Comparison of ENCODE assay signal across 1 cellular context in genomic region chr14:94059998-94060397, GRCh38.
A peak's percentile ranks its signal among the peaks of the same experiment; 100 is the strongest.
TF ChIP-seq lines count a peak whose summit lies in the region.

No MANE protein-coding gene starts in this region.

TF ChIP-seq in HepG2, 621 proteins besides CTCF, POLR2A, EP300 and RAD21 (continued from another document and continues in another):
- TF ChIP-seq CEBPZ (IDR thresholded peaks at IDR 0.05; ENCODE audit: low read length): no peak
- TF ChIP-seq FOSL1 (CRISPR knock-in tag; IDR thresholded peaks at IDR 0.05; ENCODE audit: borderline replicate concordance): no peak
- no peak for TF ChIP-seq ZNF564 (CRISPR knock-in tag; IDR thresholded peaks at IDR 0.05)
- TF ChIP-seq HNF4A (CRISPR knock-in tag; IDR thresholded peaks at IDR 0.05): peak; percentile 45; the same call in 1 of the 2 replicates
- no peak for TF ChIP-seq PITX1 (CRISPR knock-in tag; IDR thresholded peaks at IDR 0.05)
- TF ChIP-seq KLF12 (CRISPR knock-in tag; IDR thresholded peaks at IDR 0.05; ENCODE audit: borderline replicate concordance): no peak
- 0 out of 2 replicates have a peak, but pooled peaks have one; percentile 40 for TF ChIP-seq DPF2 (CRISPR knock-in tag; IDR thresholded peaks at IDR 0.05; ENCODE audit: borderline replicate concordance, low read depth)
- no peak for TF ChIP-seq KDM5A (IDR thresholded peaks at IDR 0.05; ENCODE audit: borderline replicate concordance, low read length)
- no peak for TF ChIP-seq CSRNP1 (CRISPR knock-in tag; IDR thresholded peaks at IDR 0.05)
- no peak for TF ChIP-seq NPAS2 (CRISPR knock-in tag; IDR thresholded peaks at IDR 0.05; ENCODE audit: borderline replicate concordance)
- no peak for TF ChIP-seq ZNF260 (CRISPR knock-in tag; IDR thresholded peaks at IDR 0.05; ENCODE audit: borderline replicate concordance, low read depth)
- no peak for TF ChIP-seq MNT (IDR thresholded peaks at IDR 0.05)
- no peak for TF ChIP-seq ZNF124 (CRISPR knock-in tag; IDR thresholded peaks at IDR 0.05)
- no peak for TF ChIP-seq ZNF317 (CRISPR knock-in tag; IDR thresholded peaks at IDR 0.05)
- no peak for TF ChIP-seq FOXA1 (IDR thresholded peaks at IDR 0.05)
- TF ChIP-seq FOXA1 (CRISPR knock-in tag; IDR thresholded peaks at IDR 0.05): no peak
- no peak for TF ChIP-seq ZNF580 (CRISPR knock-in tag; IDR thresholded peaks at IDR 0.05; ENCODE audit: borderline replicate concordance, low read depth)
- TF ChIP-seq XRCC5 (optimal IDR thresholded peaks at IDR 0.05; ENCODE audit: low read length): no peak
- peak; percentile 71 for TF ChIP-seq SALL1 (CRISPR knock-in tag; IDR thresholded peaks at IDR 0.05)
- peak; percentile 32 for TF ChIP-seq ASH2L (IDR thresholded peaks at IDR 0.05; ENCODE audit: insufficient read length, low read depth, low read length)
- TF ChIP-seq RXRA (CRISPR knock-in tag; IDR thresholded peaks at IDR 0.05): peak; percentile 61; the same call in 1 of the 2 replicates
- no peak for TF ChIP-seq NFYC (CRISPR knock-in tag; IDR thresholded peaks at IDR 0.05)
- TF ChIP-seq HHEX (CRISPR knock-in tag; IDR thresholded peaks at IDR 0.05): no peak
- no peak for TF ChIP-seq KLF9 (CRISPR knock-in tag; IDR thresholded peaks at IDR 0.05; ENCODE audit: low read depth)
- peak; percentile 89; the same call in 1 of the 2 replicates for TF ChIP-seq THRA (CRISPR knock-in tag; IDR thresholded peaks at IDR 0.05; ENCODE audit: borderline replicate concordance)
- TF ChIP-seq ZNF609 (CRISPR knock-in tag; IDR thresholded peaks at IDR 0.05; ENCODE audit: borderline replicate concordance): no peak
- TF ChIP-seq RFX1 (IDR thresholded peaks at IDR 0.05): no peak
- no peak for TF ChIP-seq PHF21A (CRISPR knock-in tag; IDR thresholded peaks at IDR 0.05)
- TF ChIP-seq ZNF614 (CRISPR knock-in tag; IDR thresholded peaks at IDR 0.05; ENCODE audit: borderline replicate concordance): no peak
- TF ChIP-seq RELA (CRISPR knock-in tag; IDR thresholded peaks at IDR 0.05): no peak
- no peak for TF ChIP-seq ZNF33A (CRISPR knock-in tag; IDR thresholded peaks at IDR 0.05; ENCODE audit: borderline replicate concordance)
- peak; percentile 37; the same call in 1 of the 2 replicates for TF ChIP-seq NR2C2 (CRISPR knock-in tag; IDR thresholded peaks at IDR 0.05; ENCODE audit: borderline replicate concordance)
- TF ChIP-seq NFE2L1 (CRISPR knock-in tag; IDR thresholded peaks at IDR 0.05; ENCODE audit: borderline replicate concordance): no peak
- TF ChIP-seq ONECUT2 (CRISPR knock-in tag; IDR thresholded peaks at IDR 0.05): no peak
- peak; percentile 65; the same call in 1 of the 2 replicates for TF ChIP-seq ARID3A (IDR thresholded peaks at IDR 0.05; ENCODE audit: low read depth, low read length)
- TF ChIP-seq POGZ (CRISPR knock-in tag; IDR thresholded peaks at IDR 0.05): no peak
- TF ChIP-seq ATM (IDR thresholded peaks at IDR 0.05; ENCODE audit: borderline replicate concordance): no peak
- TF ChIP-seq AHR (CRISPR knock-in tag; IDR thresholded peaks at IDR 0.05): no peak
- TF ChIP-seq ISL2 (CRISPR knock-in tag; IDR thresholded peaks at IDR 0.05): no peak
- no peak for TF ChIP-seq ZNF232 (CRISPR knock-in tag; IDR thresholded peaks at IDR 0.05; ENCODE audit: borderline replicate concordance)
- no peak for TF ChIP-seq MAFK (conservative IDR thresholded peaks at IDR 0.05 in 1 of 2, IDR thresholded peaks at IDR 0.05 in 1 of 2; ENCODE audit: low read length in 2 of 2)
- no peak for TF ChIP-seq ZBTB25 (CRISPR knock-in tag; IDR thresholded peaks at IDR 0.05)
- TF ChIP-seq SP4 (CRISPR knock-in tag; IDR thresholded peaks at IDR 0.05): no peak
- TF ChIP-seq SRSF4 (IDR thresholded peaks at IDR 0.05; ENCODE audit: low read depth, low read length, poor library complexity, severe bottlenecking): no peak
- TF ChIP-seq PATZ1 (CRISPR knock-in tag; IDR thresholded peaks at IDR 0.05): no peak
- no peak for TF ChIP-seq TFDP2 (CRISPR knock-in tag; IDR thresholded peaks at IDR 0.05)
